In the genomic region with DNA sequence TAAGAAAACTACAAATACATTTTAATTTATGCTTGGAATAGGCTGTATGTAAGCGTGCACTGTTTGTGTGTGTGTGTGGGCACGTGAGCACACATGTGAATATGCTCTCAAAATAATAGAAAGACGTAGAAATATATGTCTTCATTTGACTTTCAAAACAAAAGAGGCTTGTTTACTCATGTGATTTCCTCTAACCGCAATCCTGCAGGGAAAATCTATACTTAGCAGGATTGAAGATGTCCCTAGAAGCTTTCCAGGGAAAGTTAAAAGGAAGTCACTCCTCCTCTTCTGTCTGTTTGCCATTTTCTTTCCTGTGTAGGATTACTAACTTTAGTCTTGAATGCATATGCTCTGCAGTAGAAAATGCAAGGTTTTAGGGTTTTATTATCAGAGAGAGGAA, we compare ENCODE assay signal across 34 cellular contexts.
"Had no signal": no experiment of that assay in that cellular context is flagged by ENCODE, and none has a peak within 500 bp of the region (broad histone marks: within the 10 kb centered on the region; RNA-seq: fewer than 3 reads in every experiment).

No MANE protein-coding gene starts in this region.

- ATAC-seq: activated CD4-positive, CD25-positive, alpha-beta regulatory T cell treated with anti-CD3 and anti-CD28 coated beads, Interleukin-2, amount 50 U/mL, for 24 hours; activated naive CD4-positive, alpha-beta T cell treated with anti-CD3 and anti-CD28 coated beads, Interleukin-2, amount 50 U/mL, for 72 hours; body of pancreas; gastrocnemius medialis; pancreas; sciatic nerve; stimulated activated naive CD8-positive, alpha-beta T cell treated with anti-CD3 and anti-CD28 coated beads, Interleukin-15, Interleukin-2, amounts not matched to agents 100 U/mL and 50 U/mL, for 24 hours; T-helper 17 cell had no signal

- H3K4me3 Mint-ChIP-seq: activated CD4-positive, alpha-beta memory T cell treated with anti-CD3 and anti-CD28 coated beads for 36 hours; nephron; T-helper 17 cell had no signal

- FAIRE-seq: pancreas had no signal

- H3K27ac ChIP-seq: body of pancreas, cardiac muscle cell, coronary artery, gastrocnemius medialis, left ventricle myocardium inferior, pancreas, prostate gland, skin epidermis, thoracic aorta, uterus, WERI-Rb-1 had no signal

- H3K36me3 Mint-ChIP-seq: activated CD4-positive, alpha-beta memory T cell treated with anti-CD3 and anti-CD28 coated beads for 36 hours; activated naive CD4-positive, alpha-beta T cell treated with anti-CD3 and anti-CD28 coated beads, Interleukin-2, amount 50 U/mL, for 72 hours had no signal

- DNase-seq: activated CD4-positive, alpha-beta memory T cell treated with anti-CD3 and anti-CD28 coated beads for 36 hours; activated CD4-positive, alpha-beta T cell treated with anti-CD3 and anti-CD28 coated beads for 48 hours; activated CD8-positive, alpha-beta memory T cell treated with anti-CD3 and anti-CD28 coated beads, Interleukin-2, amount 50 U/mL, for 4 hours; activated naive CD4-positive, alpha-beta T cell; activated T-cell treated with anti-CD3 and anti-CD28 coated beads, Interleukin-2, amount 50 U/mL, for 48 hours; anterior cingulate cortex; body of pancreas; cerebellar nuclear complex; dorsolateral prefrontal cortex; effector memory CD4-positive, alpha-beta T cell; gastrocnemius medialis; glutamatergic neuron; islet precursor cell; left ventricle myocardium inferior; pancreas; retina; stimulated activated CD4-positive, alpha-beta T cell treated with anti-CD3 and anti-CD28 coated beads, Interleukin-12 subunit alpha, Interleukin-12 subunit beta, amount 100 ng/mL, for 4 hours; stimulated activated CD4-positive, alpha-beta T cell treated with anti-CD3 and anti-CD28 coated beads, Interleukin-4, amount 100 ng/mL, for 1 hour; stimulated activated naive CD8-positive, alpha-beta T cell treated with anti-CD3 and anti-CD28 coated beads, Interleukin-15, Interleukin-2, amounts not matched to agents 100 U/mL and 50 U/mL, for 24 hours; T-helper 17 cell; T1000; trophoblast cell; uterus; WERI-Rb-1 had no signal

- H3K9me3 Mint-ChIP-seq: nephron had no signal

- H3K27ac Mint-ChIP-seq: activated CD4-positive, alpha-beta memory T cell treated with anti-CD3 and anti-CD28 coated beads for 36 hours; activated naive CD4-positive, alpha-beta T cell treated with anti-CD3 and anti-CD28 coated beads, Interleukin-2, amount 50 U/mL, for 72 hours; T-helper 17 cell had no signal

- H3K36me3 ChIP-seq: cardiac muscle cell, gastrocnemius medialis, left ventricle myocardium inferior, pancreas, prostate gland, thoracic aorta, uterus, WERI-Rb-1 had no signal

- H3K4me1 ChIP-seq: body of pancreas, gastrocnemius medialis, left ventricle myocardium inferior, pancreas, prostate gland, uterus had no signal

- H3K9me3 ChIP-seq: body of pancreas, gastrocnemius medialis, left ventricle myocardium inferior, pancreas, prostate gland, thoracic aorta, uterus had no signal

- H3K27me3 ChIP-seq: body of pancreas, cardiac muscle cell, dorsolateral prefrontal cortex, gastrocnemius medialis, pancreas, uterus had no signal

- H3K27me3 Mint-ChIP-seq: activated CD4-positive, alpha-beta memory T cell treated with anti-CD3 and anti-CD28 coated beads for 36 hours; T-helper 17 cell had no signal

- H3K4me3 ChIP-seq: body of pancreas, cardiac muscle cell, gastrocnemius medialis, left ventricle myocardium inferior, lung, pancreas, prostate gland, skin epidermis, thoracic aorta, uterus had no signal

- H3K4me1 Mint-ChIP-seq: T-helper 17 cell had no signal
